In genomic region chr17:59617141-59617757, GRCh38 we compare ENCODE assay signal across 11 cellular contexts. TPM values are rescaled to one million over a fixed set of nuclear protein-coding genes. Genes with fewer than 3 reads are reported as not detected.
DNase-seq lines count a peak whose midpoint lies in the region; ATAC-seq and TF ChIP-seq lines count a peak whose summit lies in the region.
"Had no signal": no experiment of that assay in that cellular context is flagged by ENCODE, and none has a peak within 500 bp of the region (broad histone marks: within the 10 kb centered on the region; RNA-seq: fewer than 3 reads in every experiment).

No MANE protein-coding gene starts in this region.

- H3K4me3 Mint-ChIP-seq in activated T-cell treated with anti-CD3 and anti-CD28 coated beads, Interleukin-2, amount 50 U/mL, for 4 hours = peak overlapping the region; percentile 95
- peak overlapping the region; percentile 85 for H3K4me3 Mint-ChIP-seq in stimulated activated effector memory CD8-positive, alpha-beta T cell treated with anti-CD3 and anti-CD28 coated beads, Interleukin-12 subunit alpha, Interleukin-12 subunit beta, amount 100 ng/mL, for 72 hours

- no peak for DNase-seq in activated T-cell treated with anti-CD3 and anti-CD28 coated beads, Interleukin-2, amount 50 U/mL, for 4 hours
- DNase-seq in activated T-cell treated with anti-CD3 and anti-CD28 coated beads for 4 hours (no peak), NCI-H774 (lab: John Stamatoyannopoulos, UW) (peak; percentile 5), epithelial cell of esophagus (ENCODE audit: low read depth) (peak; percentile 67), occipital lobe (lab: John Stamatoyannopoulos, UW) (no peak), D341Med (ENCODE audit: low spot score) (no peak)
- no peak for DNase-seq in stimulated activated effector memory CD8-positive, alpha-beta T cell treated with anti-CD3 and anti-CD28 coated beads, Interleukin-12 subunit alpha, Interleukin-12 subunit beta, amount 100 ng/mL, for 72 hours (ENCODE audit: low spot score in 2 of 2)
- DNase-seq: dermis blood vessel endothelial cell, islet precursor cell, NCI-H524 treated with DMSO at 0.1 percent for 48 hours had no signal

- no peak for TF ChIP-seq CTCF in epithelial cell of esophagus (IDR thresholded peaks at IDR 0.05; ENCODE audit: insufficient read depth, low read depth, low read length, missing control alignments)

- no peak for ATAC-seq in activated T-cell treated with anti-CD3 and anti-CD28 coated beads, Interleukin-2, amount 50 U/mL, for 4 hours
- no peak for ATAC-seq in stimulated activated effector memory CD8-positive, alpha-beta T cell treated with anti-CD3 and anti-CD28 coated beads, Interleukin-12 subunit alpha, Interleukin-12 subunit beta, amount 100 ng/mL, for 72 hours
- ATAC-seq in HG02870 (IDR thresholded peaks at IDR 0.05; ENCODE audit: unreplicated experiment) = no peak

- no peak overlapping the region for H3K4me3 ChIP-seq in epithelial cell of esophagus (ENCODE audit: low read length)

- H3K36me3 Mint-ChIP-seq in activated T-cell treated with anti-CD3 and anti-CD28 coated beads, Interleukin-2, amount 50 U/mL, for 4 hours (ENCODE audit: insufficient read depth) = peaks cover 6% of the 10 kb centered on the region
- peaks cover 35% of the 10 kb centered on the region for H3K36me3 Mint-ChIP-seq in stimulated activated effector memory CD8-positive, alpha-beta T cell treated with anti-CD3 and anti-CD28 coated beads, Interleukin-12 subunit alpha, Interleukin-12 subunit beta, amount 100 ng/mL, for 72 hours

- no peaks in the 10 kb centered on the region for H3K27me3 Mint-ChIP-seq in activated T-cell treated with anti-CD3 and anti-CD28 coated beads, Interleukin-2, amount 50 U/mL, for 4 hours (ENCODE audit: low read depth)

- H3K9me3 Mint-ChIP-seq in activated T-cell treated with anti-CD3 and anti-CD28 coated beads, Interleukin-2, amount 50 U/mL, for 4 hours = no peaks in the 10 kb centered on the region
- no peaks in the 10 kb centered on the region for H3K9me3 Mint-ChIP-seq in stimulated activated effector memory CD8-positive, alpha-beta T cell treated with anti-CD3 and anti-CD28 coated beads, Interleukin-12 subunit alpha, Interleukin-12 subunit beta, amount 100 ng/mL, for 72 hours

- no peak overlapping the region for H3K27ac Mint-ChIP-seq in stimulated activated effector memory CD8-positive, alpha-beta T cell treated with anti-CD3 and anti-CD28 coated beads, Interleukin-12 subunit alpha, Interleukin-12 subunit beta, amount 100 ng/mL, for 72 hours

- peaks cover 36% of the 10 kb centered on the region for H3K4me1 Mint-ChIP-seq in activated T-cell treated with anti-CD3 and anti-CD28 coated beads, Interleukin-2, amount 50 U/mL, for 4 hours (ENCODE audit: low read depth)
- H3K4me1 Mint-ChIP-seq in stimulated activated effector memory CD8-positive, alpha-beta T cell treated with anti-CD3 and anti-CD28 coated beads, Interleukin-12 subunit alpha, Interleukin-12 subunit beta, amount 100 ng/mL, for 72 hours = peaks cover 20% of the 10 kb centered on the region

RNA-seq across cellular contexts. Expression of gene CLTC, which starts 2.4 kb away (rescaled TPM):
- total RNA-seq in activated T-cell treated with anti-CD3 and anti-CD28 coated beads, Interleukin-2, amount 50 U/mL, for 4 hours = 100 to 1,000 TPM; 177 to 195 (median 183) TPM
- total RNA-seq in occipital lobe = 306 TPM

RNA-seq across cellular contexts. Expression of gene DHX40, which starts 51.8 kb away (rescaled TPM):
- 10 to 100 TPM; 14.5 to 15.3 (median 15.3) TPM for total RNA-seq in activated T-cell treated with anti-CD3 and anti-CD28 coated beads, Interleukin-2, amount 50 U/mL, for 4 hours
- 91.6 TPM for total RNA-seq in occipital lobe

Comparison
In these comparisons a context has a peak if more than half of its experiments do, and no peak if none do; other contexts are left out.
1. DNase-seq: peak in NCI-H774 (single experiment) and epithelial cell of esophagus (single experiment); none in activated T-cell treated with anti-CD3 and anti-CD28 coated beads, Interleukin-2, amount 50 U/mL, for 4 hours (single experiment), activated T-cell treated with anti-CD3 and anti-CD28 coated beads for 4 hours (single experiment), stimulated activated effector memory CD8-positive, alpha-beta T cell treated with anti-CD3 and anti-CD28 coated beads, Interleukin-12 subunit alpha, Interleukin-12 subunit beta, amount 100 ng/mL, for 72 hours (0 of 2), occipital lobe (single experiment) and D341Med (single experiment).